ENCODE assay signal across 35 cellular contexts in genomic region chr1:247841796-247842195, GRCh38. TPM values are rescaled to one million over a fixed set of nuclear protein-coding genes. Genes with fewer than 3 reads are reported as not detected.
"Had no signal": no experiment of that assay in that cellular context is flagged by ENCODE, and none has a peak within 500 bp of the region (broad histone marks: within the 10 kb centered on the region; RNA-seq: fewer than 3 reads in every experiment).

Gene OR11L1 (minus strand): TSS chr1:247841896. CDS start chr1:247841896, 0 bp downstream.

- H3K27ac ChIP-seq: colonic mucosa, epithelial cell of prostate, esophagus squamous epithelium, gastrocnemius medialis, heart right ventricle, left lung, lower lobe of right lung had no signal

- H3K27me3 ChIP-seq: colonic mucosa, esophagus squamous epithelium, gastrocnemius medialis, heart right ventricle, left lung had no signal

- H3K36me3 ChIP-seq: colonic mucosa, esophagus squamous epithelium, gastrocnemius medialis, heart right ventricle, left lung, lower lobe of right lung had no signal

- ATAC-seq: effector memory CD8-positive, alpha-beta T cell; esophagus mucosa; gastrocnemius medialis; heart right ventricle; left cardiac atrium; left lung; left ventricle myocardium superior; lower lobe of right lung; mucosa of descending colon had no signal

- H3K36me3 Mint-ChIP-seq: mesothelial cell of epicardium, naive B cell had no signal

- DNase-seq: colonic mucosa; cortex of kidney; effector CD8-positive, alpha-beta T cell; effector memory CD8-positive, alpha-beta T cell; endodermal cell; erythroblast; esophagus squamous epithelium; foreskin fibroblast; foreskin melanocyte; gastrocnemius medialis; glutamatergic neuron; head of caudate nucleus; heart right ventricle; hippocampal formation; left cardiac atrium; left lung; left ventricle myocardium superior; lower lobe of right lung; mesenchymal stem cell; mucosa of descending colon; naive B cell had no signal

- H3K4me1 Mint-ChIP-seq: mesothelial cell of epicardium, naive B cell had no signal

- H3K9me3 Mint-ChIP-seq: dendritic cell treated with granulocyte-macrophage colony-stimulating factor and Interleukin-4, amounts not matched to agents 40 ng/mL and 50 ng/mL, for 4 days; naive B cell had no signal

- H3K4me3 ChIP-seq: colonic mucosa, esophagus squamous epithelium, gastrocnemius medialis, heart right ventricle, left lung, lower lobe of right lung, mucosa of descending colon had no signal

- H3K4me1 ChIP-seq: colonic mucosa, esophagus squamous epithelium, gastrocnemius medialis, heart right ventricle, left lung, lower lobe of right lung had no signal

- H3K9me3 ChIP-seq: colonic mucosa, gastrocnemius medialis, heart right ventricle, left lung, lower lobe of right lung, mucosa of descending colon had no signal

- H3K4me3 Mint-ChIP-seq: dendritic cell treated with granulocyte-macrophage colony-stimulating factor and Interleukin-4, amounts not matched to agents 40 ng/mL and 50 ng/mL, for 4 days; effector memory CD8-positive, alpha-beta T cell; endodermal cell; mesothelial cell of epicardium; naive B cell had no signal

- H3K27ac Mint-ChIP-seq: dendritic cell treated with granulocyte-macrophage colony-stimulating factor and Interleukin-4, amounts not matched to agents 40 ng/mL and 50 ng/mL, for 4 days; effector memory CD8-positive, alpha-beta T cell; endodermal cell; mesothelial cell of epicardium had no signal

- FAIRE-seq: endometrium, islet of Langerhans, keratinocyte had no signal

- H3K27me3 Mint-ChIP-seq: dendritic cell treated with granulocyte-macrophage colony-stimulating factor and Interleukin-4, amounts not matched to agents 40 ng/mL and 50 ng/mL, for 4 days; effector memory CD8-positive, alpha-beta T cell had no signal

RNA-seq across cellular contexts. Expression of gene OR11L1, which starts in this region (rescaled TPM):
- total RNA-seq: colonic mucosa, dermis microvascular lymphatic vessel endothelial cell, endodermal cell, esophagus mucosa, esophagus squamous epithelium, gastrocnemius medialis, glomerular endothelial cell, heart right ventricle, kidney epithelial cell, left cardiac atrium, left lung, left ventricle myocardium superior, lower leg skin, lower lobe of right lung, lung microvascular endothelial cell, mesenteric fat pad, mesothelial cell of epicardium, mucosa of descending colon, myocyte had no signal
- polyA plus RNA-seq: heart right ventricle, keratinocyte had no signal
